In the genomic region with DNA sequence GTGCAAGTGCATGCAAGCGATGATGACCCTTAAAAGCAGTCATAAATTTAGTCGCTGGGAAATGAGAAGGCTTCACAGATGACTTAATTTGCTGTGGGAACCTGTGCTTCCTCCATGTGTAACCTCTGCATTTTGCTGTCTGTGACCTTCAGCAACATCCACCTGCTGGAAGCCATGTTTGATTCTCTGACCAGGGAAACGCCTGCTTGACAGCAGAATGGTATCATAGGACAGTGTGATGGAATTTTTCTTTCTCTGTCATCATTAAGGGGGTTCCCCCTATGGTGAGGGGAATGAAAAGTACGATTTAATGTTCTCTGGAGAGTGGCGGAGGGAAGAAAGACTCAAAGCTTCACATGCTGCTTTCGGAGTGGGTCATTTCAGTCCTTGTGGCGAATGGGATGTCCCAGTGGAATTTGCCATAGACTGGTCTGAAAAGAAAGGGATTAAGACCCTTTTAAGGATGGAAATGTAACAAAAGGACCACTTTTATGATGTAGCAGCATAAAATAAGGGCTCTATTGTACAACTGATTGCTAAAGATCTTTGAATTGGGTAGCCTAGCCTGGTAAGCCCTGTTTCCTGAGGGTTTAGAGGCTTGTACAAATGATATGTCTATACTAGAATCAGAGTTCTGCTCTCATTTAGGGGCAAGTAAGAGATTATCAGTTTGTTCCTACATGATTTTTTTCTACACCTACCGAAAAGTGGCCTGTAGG, we compare ENCODE assay signal across 2 cellular contexts.
TF ChIP-seq lines count a peak whose summit lies in the region.

No MANE protein-coding gene starts in this region.

TF ChIP-seq in IMR-90, 13 proteins besides CTCF, POLR2A, EP300 and RAD21:
- TF ChIP-seq, protein P1, sequence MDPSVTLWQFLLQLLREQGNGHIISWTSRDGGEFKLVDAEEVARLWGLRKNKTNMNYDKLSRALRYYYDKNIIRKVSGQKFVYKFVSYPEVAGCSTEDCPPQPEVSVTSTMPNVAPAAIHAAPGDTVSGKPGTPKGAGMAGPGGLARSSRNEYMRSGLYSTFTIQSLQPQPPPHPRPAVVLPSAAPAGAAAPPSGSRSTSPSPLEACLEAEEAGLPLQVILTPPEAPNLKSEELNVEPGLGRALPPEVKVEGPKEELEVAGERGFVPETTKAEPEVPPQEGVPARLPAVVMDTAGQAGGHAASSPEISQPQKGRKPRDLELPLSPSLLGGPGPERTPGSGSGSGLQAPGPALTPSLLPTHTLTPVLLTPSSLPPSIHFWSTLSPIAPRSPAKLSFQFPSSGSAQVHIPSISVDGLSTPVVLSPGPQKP (IDR thresholded peaks at IDR 0.05; ENCODE audit: borderline replicate concordance, low read depth, low read length): no peak
- TF ChIP-seq SMC3 (IDR thresholded peaks at IDR 0.05; ENCODE audit: low read depth, low read length) (no peak), MAZ (IDR thresholded peaks at IDR 0.05; ENCODE audit: borderline replicate concordance, low read depth, low read length) (no peak), RCOR1 (IDR thresholded peaks at IDR 0.05; ENCODE audit: insufficient replicate concordance, low read length) (no peak), CHD1 (IDR thresholded peaks at IDR 0.05; ENCODE audit: low read depth, low read length) (no peak), NFE2L2 (IDR thresholded peaks at IDR 0.05; ENCODE audit: low read depth, low read length) (no peak), RFX5 (IDR thresholded peaks at IDR 0.05; ENCODE audit: low read depth, low read length) (no peak), CEBPB (IDR thresholded peaks at IDR 0.05; ENCODE audit: low read depth, low read length) (no peak), BHLHE40 (IDR thresholded peaks at IDR 0.05; ENCODE audit: low read depth, low read length) (no peak), MXI1 (IDR thresholded peaks at IDR 0.05; ENCODE audit: borderline replicate concordance, low read depth, low read length) (no peak), FOS (IDR thresholded peaks at IDR 0.05; ENCODE audit: low read depth, low read length) (no peak), MAFK (IDR thresholded peaks at IDR 0.05; ENCODE audit: low read depth, low read length) (no peak)
- TF ChIP-seq, protein P2, sequence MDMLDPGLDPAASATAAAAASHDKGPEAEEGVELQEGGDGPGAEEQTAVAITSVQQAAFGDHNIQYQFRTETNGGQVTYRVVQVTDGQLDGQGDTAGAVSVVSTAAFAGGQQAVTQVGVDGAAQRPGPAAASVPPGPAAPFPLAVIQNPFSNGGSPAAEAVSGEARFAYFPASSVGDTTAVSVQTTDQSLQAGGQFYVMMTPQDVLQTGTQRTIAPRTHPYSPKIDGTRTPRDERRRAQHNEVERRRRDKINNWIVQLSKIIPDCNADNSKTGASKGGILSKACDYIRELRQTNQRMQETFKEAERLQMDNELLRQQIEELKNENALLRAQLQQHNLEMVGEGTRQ (IDR thresholded peaks at IDR 0.05; ENCODE audit: low read depth, low read length): no peak

TF ChIP-seq in H1, 55 proteins besides CTCF, POLR2A, EP300 and RAD21:
- TF ChIP-seq SRF (IDR thresholded peaks at IDR 0.05; ENCODE audit: low read depth, low read length): no peak
